Comparison of ENCODE assay signal across 1 cellular context in genomic region chr2:154484338-154485099, GRCh38.
TF ChIP-seq lines count a peak whose summit lies in the region.

No MANE protein-coding gene starts in this region.

TF ChIP-seq in HepG2, 621 proteins besides CTCF, POLR2A, EP300 and RAD21 (continued from another document):
- TF ChIP-seq PRDM15 (CRISPR knock-in tag; IDR thresholded peaks at IDR 0.05), result no peak
- no peak for TF ChIP-seq NONO (IDR thresholded peaks at IDR 0.05)
- TF ChIP-seq NONO (CRISPR knock-in tag; conservative IDR thresholded peaks at IDR 0.05), result no peak
- no peak for TF ChIP-seq POLR2AphosphoS2 (IDR thresholded peaks at IDR 0.05; ENCODE audit: low read depth, low read length)
- TF ChIP-seq MBNL3 (CRISPR knock-in tag; conservative IDR thresholded peaks at IDR 0.05), result no peak
- TF ChIP-seq, protein P1, sequence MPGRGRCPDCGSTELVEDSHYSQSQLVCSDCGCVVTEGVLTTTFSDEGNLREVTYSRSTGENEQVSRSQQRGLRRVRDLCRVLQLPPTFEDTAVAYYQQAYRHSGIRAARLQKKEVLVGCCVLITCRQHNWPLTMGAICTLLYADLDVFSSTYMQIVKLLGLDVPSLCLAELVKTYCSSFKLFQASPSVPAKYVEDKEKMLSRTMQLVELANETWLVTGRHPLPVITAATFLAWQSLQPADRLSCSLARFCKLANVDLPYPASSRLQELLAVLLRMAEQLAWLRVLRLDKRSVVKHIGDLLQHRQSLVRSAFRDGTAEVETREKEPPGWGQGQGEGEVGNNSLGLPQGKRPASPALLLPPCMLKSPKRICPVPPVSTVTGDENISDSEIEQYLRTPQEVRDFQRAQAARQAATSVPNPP (CRISPR knock-in tag; IDR thresholded peaks at IDR 0.05), result no peak
- TF ChIP-seq ZNF180 (CRISPR knock-in tag; IDR thresholded peaks at IDR 0.05; ENCODE audit: borderline replicate concordance, low read depth), result no peak
- TF ChIP-seq ZFP37 (CRISPR knock-in tag; IDR thresholded peaks at IDR 0.05; ENCODE audit: borderline replicate concordance), result no peak
- no peak for TF ChIP-seq ZNF652 (CRISPR knock-in tag; IDR thresholded peaks at IDR 0.05; ENCODE audit: borderline replicate concordance, low read depth)
- no peak for TF ChIP-seq ZMAT5 (CRISPR knock-in tag; IDR thresholded peaks at IDR 0.05; ENCODE audit: borderline replicate concordance, low read depth)
- no peak for TF ChIP-seq NR2C2 (CRISPR knock-in tag; IDR thresholded peaks at IDR 0.05; ENCODE audit: borderline replicate concordance)
- TF ChIP-seq DMTF1 (CRISPR knock-in tag; IDR thresholded peaks at IDR 0.05), result no peak
- TF ChIP-seq, protein P2, sequence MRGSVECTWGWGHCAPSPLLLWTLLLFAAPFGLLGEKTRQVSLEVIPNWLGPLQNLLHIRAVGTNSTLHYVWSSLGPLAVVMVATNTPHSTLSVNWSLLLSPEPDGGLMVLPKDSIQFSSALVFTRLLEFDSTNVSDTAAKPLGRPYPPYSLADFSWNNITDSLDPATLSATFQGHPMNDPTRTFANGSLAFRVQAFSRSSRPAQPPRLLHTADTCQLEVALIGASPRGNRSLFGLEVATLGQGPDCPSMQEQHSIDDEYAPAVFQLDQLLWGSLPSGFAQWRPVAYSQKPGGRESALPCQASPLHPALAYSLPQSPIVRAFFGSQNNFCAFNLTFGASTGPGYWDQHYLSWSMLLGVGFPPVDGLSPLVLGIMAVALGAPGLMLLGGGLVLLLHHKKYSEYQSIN (CRISPR knock-in tag; IDR thresholded peaks at IDR 0.05; ENCODE audit: borderline replicate concordance), result no peak
- TF ChIP-seq MEIS1 (CRISPR knock-in tag; IDR thresholded peaks at IDR 0.05; ENCODE audit: borderline replicate concordance), result no peak
- TF ChIP-seq SP5 (CRISPR knock-in tag; IDR thresholded peaks at IDR 0.05; ENCODE audit: borderline replicate concordance, low read depth), result no peak
- TF ChIP-seq NPAS2 (CRISPR knock-in tag; IDR thresholded peaks at IDR 0.05; ENCODE audit: borderline replicate concordance), result no peak
- TF ChIP-seq FOSL2 (CRISPR knock-in tag; IDR thresholded peaks at IDR 0.05), result no peak
